Comparison of ENCODE assay signal across 8 cellular contexts in genomic region chr6:50816115-50816675, GRCh38. TPM values are rescaled to one million over a fixed set of nuclear protein-coding genes. Genes with fewer than 3 reads are reported as not detected.
DNase-seq lines count a peak whose midpoint lies in the region; ATAC-seq and TF ChIP-seq lines count a peak whose summit lies in the region.

No MANE protein-coding gene starts in this region.

- peak overlapping the region; percentile 39 for H3K4me3 ChIP-seq in Jurkat, Clone E6-1 (ENCODE audit: low read length)
- H3K4me3 ChIP-seq in trophoblast cell (ENCODE audit: low read depth, low read length) (no peak overlapping the region), vagina (peak overlapping the region; percentile 15 to 27)

- peak; percentile 79 for ATAC-seq in GM21786 (IDR thresholded peaks at IDR 0.05; ENCODE audit: unreplicated experiment)

- no peak overlapping the region for H4K91ac ChIP-seq in trophoblast cell (ENCODE audit: low read depth, low read length)

- H3K27ac ChIP-seq in trophoblast cell (ENCODE audit: low read depth, low read length) (no peak overlapping the region), vagina (no peak overlapping the region)

- H3K27me3 ChIP-seq in trophoblast cell (ENCODE audit: insufficient read depth, low read length) (peaks cover 2% of the 10 kb centered on the region), vagina (no peaks in the 10 kb centered on the region)

- peak overlapping the region; percentile 96 for H3K4me2 ChIP-seq in trophoblast cell (ENCODE audit: low read length)

- no CpG with 5 or more reads among the region's 14 CpGs for WGBS in trophoblast cell (ENCODE audit: extremely low coverage, insufficient coverage, insufficient read length)

- H3K36me3 Mint-ChIP-seq in activated naive CD4-positive, alpha-beta T cell treated with anti-CD3 and anti-CD28 coated beads, Interleukin-2, amount 50 U/mL, for 24 hours, result no peaks in the 10 kb centered on the region

- H3K79me1 ChIP-seq in trophoblast cell (ENCODE audit: low read length), result peaks cover 10% of the 10 kb centered on the region

- TF ChIP-seq CTCF in vagina (IDR thresholded peaks at IDR 0.05), result peak; percentile 37 to 60 (median 57)

- no peak overlapping the region for H3K9ac ChIP-seq in trophoblast cell (ENCODE audit: low read length)

- H3K27ac Mint-ChIP-seq in activated naive CD4-positive, alpha-beta T cell treated with anti-CD3 and anti-CD28 coated beads, Interleukin-2, amount 50 U/mL, for 24 hours, result no peak overlapping the region

- no peak overlapping the region for H3K14ac ChIP-seq in trophoblast cell (ENCODE audit: low read length)

- no peak overlapping the region for H2AK5ac ChIP-seq in trophoblast cell (ENCODE audit: low read length)

- H3K36me3 ChIP-seq in trophoblast cell (ENCODE audit: control insufficient read depth in 1 of 2, insufficient read depth in 2 of 2, low read length in 2 of 2) (no peaks in the 10 kb centered on the region), vagina (no peaks in the 10 kb centered on the region)

- H4K12ac ChIP-seq in trophoblast cell (ENCODE audit: low read depth, low read length), result no peak overlapping the region

- TF ChIP-seq POLR2A in vagina (IDR thresholded peaks at IDR 0.05), result no peak

- intact Hi-C loops in head of caudate nucleus (cut with DNase I) (loop anchor here (5.0 kb wide), 1 partner anchor 726 kb away; no protein-coding TSS in a partner anchor), vagina (cut with DNase I) (no loop called here)

- no peak overlapping the region for H4K8ac ChIP-seq in trophoblast cell (ENCODE audit: low read depth, low read length)

- no peak overlapping the region for H3K18ac ChIP-seq in trophoblast cell (ENCODE audit: low read length)

- H3K9me3 Mint-ChIP-seq in activated naive CD4-positive, alpha-beta T cell treated with anti-CD3 and anti-CD28 coated beads, Interleukin-2, amount 50 U/mL, for 24 hours, result no peaks in the 10 kb centered on the region

- no peak overlapping the region for H2AFZ ChIP-seq in trophoblast cell (ENCODE audit: insufficient read depth, low read length, poor library complexity)

- H3K23ac ChIP-seq in trophoblast cell (ENCODE audit: low read length), result no peak overlapping the region

- peaks cover 19% of the 10 kb centered on the region for H3K4me1 Mint-ChIP-seq in activated naive CD4-positive, alpha-beta T cell treated with anti-CD3 and anti-CD28 coated beads, Interleukin-2, amount 50 U/mL, for 24 hours

- H2BK120ac ChIP-seq in trophoblast cell (ENCODE audit: insufficient read depth, low read length, poor library complexity), result no peak overlapping the region

- H3K4me3 Mint-ChIP-seq in activated naive CD4-positive, alpha-beta T cell treated with anti-CD3 and anti-CD28 coated beads, Interleukin-2, amount 50 U/mL, for 24 hours, result peak overlapping the region; percentile 89

- DNase-seq in GDM1 (lab: John Stamatoyannopoulos, UW) (peak; percentile 8), RPMI8226 (peak; percentile 82), head of caudate nucleus (peak; percentile 41 to 90 (median 80)), trophoblast cell (peak; percentile 78 to 95), vagina (ENCODE audit: extremely low spot score in 2 of 2) (no peak)
- DNase-seq in Jurkat, Clone E6-1 (ENCODE audit: low read depth, low spot score), result peak; percentile 69

- H3K4me1 ChIP-seq in trophoblast cell (ENCODE audit: control insufficient read depth in 1 of 2, insufficient read depth in 2 of 2, low read length in 2 of 2), result peaks cover 0 to 3% of the 10 kb centered on the region in 2 experiments
- no peaks in the 10 kb centered on the region for H3K4me1 ChIP-seq in vagina

- H3K9me3 ChIP-seq in trophoblast cell (ENCODE audit: insufficient read depth, low read depth, low read length), result no peaks in the 10 kb centered on the region
- no peaks in the 10 kb centered on the region for H3K9me3 ChIP-seq in vagina

- no peak overlapping the region for H2BK12ac ChIP-seq in trophoblast cell (ENCODE audit: low read length)

- H3K27me3 Mint-ChIP-seq in activated naive CD4-positive, alpha-beta T cell treated with anti-CD3 and anti-CD28 coated beads, Interleukin-2, amount 50 U/mL, for 24 hours, result peaks cover 45% of the 10 kb centered on the region

- no peak overlapping the region for H2BK5ac ChIP-seq in trophoblast cell (ENCODE audit: low read depth, low read length, poor library complexity)

- no peaks in the 10 kb centered on the region for H3K79me2 ChIP-seq in trophoblast cell (ENCODE audit: control insufficient read depth, insufficient read depth, low read length, poor library complexity)

- no peak overlapping the region for H3K4ac ChIP-seq in trophoblast cell (ENCODE audit: low read depth, low read length)

RNA-seq across cellular contexts. Expression of gene TFAP2B, which starts 2.5 kb away (rescaled TPM):
- not detected for polyA plus RNA-seq in Jurkat, Clone E6-1 (2012; ENCODE audit: insufficient read depth, insufficient read length)
- polyA plus RNA-seq in trophoblast cell (2013), result 2.0 and 2.3 TPM in 2 replicates
- total RNA-seq in vagina, result 0.25 TPM

Comparison
In these comparisons a context has a peak if more than half of its experiments do, and no peak if none do; other contexts are left out.
1. DNase-seq: peak in GDM1 (single experiment), Jurkat, Clone E6-1 (single experiment), RPMI8226 (single experiment), head of caudate nucleus (42 of 42) and trophoblast cell (2 of 2); none in vagina (0 of 2).